Comparison of ENCODE assay signal across 1 cellular context in the genomic region with DNA sequence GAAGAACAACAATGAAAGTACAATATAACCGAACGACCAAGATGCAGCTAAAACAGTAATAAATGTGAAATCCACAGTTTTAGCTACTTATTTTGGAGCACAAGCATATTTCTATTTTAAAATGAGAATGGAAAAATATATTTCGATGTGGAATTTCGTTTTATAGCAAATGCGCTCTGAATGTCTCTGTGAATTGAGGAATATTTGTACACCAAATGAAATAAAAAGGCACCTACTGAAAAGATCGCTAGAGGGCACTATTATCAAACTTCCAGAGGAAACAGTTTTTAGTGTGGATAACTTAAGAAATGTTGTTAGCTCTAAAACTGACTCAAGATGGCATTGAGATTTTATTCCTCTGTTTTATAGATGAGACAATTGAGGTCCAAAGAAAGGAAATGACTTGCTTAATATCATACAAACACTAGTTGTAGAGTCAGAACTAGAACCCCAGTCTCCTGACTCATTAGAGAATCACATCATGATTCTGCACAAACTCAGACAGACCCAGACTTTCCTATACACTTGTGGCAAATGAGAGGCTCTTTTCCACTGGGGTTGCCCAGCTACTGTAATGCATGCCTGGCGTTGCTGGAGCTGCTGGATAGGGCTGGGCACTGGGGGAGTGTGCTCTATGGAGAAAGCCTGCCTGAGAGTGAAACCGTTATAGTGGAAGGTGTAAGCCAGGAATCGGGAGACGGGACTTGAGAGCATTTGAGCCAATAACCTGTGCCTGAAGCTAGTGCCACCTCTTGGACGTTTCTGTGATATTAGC.
TF ChIP-seq lines count a peak whose summit lies in the region.

No MANE protein-coding gene starts in this region.

TF ChIP-seq in HepG2, 621 proteins besides CTCF, POLR2A, EP300 and RAD21 (continued from another document and continues in another):
- TF ChIP-seq, protein P1, sequence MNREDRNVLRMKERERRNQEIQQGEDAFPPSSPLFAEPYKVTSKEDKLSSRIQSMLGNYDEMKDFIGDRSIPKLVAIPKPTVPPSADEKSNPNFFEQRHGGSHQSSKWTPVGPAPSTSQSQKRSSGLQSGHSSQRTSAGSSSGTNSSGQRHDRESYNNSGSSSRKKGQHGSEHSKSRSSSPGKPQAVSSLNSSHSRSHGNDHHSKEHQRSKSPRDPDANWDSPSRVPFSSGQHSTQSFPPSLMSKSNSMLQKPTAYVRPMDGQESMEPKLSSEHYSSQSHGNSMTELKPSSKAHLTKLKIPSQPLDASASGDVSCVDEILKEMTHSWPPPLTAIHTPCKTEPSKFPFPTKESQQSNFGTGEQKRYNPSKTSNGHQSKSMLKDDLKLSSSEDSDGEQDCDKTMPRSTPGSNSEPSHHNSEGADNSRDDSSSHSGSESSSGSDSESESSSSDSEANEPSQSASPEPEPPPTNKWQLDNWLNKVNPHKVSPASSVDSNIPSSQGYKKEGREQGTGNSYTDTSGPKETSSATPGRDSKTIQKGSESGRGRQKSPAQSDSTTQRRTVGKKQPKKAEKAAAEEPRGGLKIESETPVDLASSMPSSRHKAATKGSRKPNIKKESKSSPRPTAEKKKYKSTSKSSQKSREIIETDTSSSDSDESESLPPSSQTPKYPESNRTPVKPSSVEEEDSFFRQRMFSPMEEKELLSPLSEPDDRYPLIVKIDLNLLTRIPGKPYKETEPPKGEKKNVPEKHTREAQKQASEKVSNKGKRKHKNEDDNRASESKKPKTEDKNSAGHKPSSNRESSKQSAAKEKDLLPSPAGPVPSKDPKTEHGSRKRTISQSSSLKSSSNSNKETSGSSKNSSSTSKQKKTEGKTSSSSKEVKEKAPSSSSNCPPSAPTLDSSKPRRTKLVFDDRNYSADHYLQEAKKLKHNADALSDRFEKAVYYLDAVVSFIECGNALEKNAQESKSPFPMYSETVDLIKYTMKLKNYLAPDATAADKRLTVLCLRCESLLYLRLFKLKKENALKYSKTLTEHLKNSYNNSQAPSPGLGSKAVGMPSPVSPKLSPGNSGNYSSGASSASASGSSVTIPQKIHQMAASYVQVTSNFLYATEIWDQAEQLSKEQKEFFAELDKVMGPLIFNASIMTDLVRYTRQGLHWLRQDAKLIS (CRISPR knock-in tag; IDR thresholded peaks at IDR 0.05): no peak
- no peak for TF ChIP-seq ARNT (IDR thresholded peaks at IDR 0.05)
- no peak for TF ChIP-seq MTF1 (CRISPR knock-in tag; IDR thresholded peaks at IDR 0.05)
- TF ChIP-seq HMGA1 (CRISPR knock-in tag; conservative IDR thresholded peaks at IDR 0.05): no peak
- TF ChIP-seq, protein P2, sequence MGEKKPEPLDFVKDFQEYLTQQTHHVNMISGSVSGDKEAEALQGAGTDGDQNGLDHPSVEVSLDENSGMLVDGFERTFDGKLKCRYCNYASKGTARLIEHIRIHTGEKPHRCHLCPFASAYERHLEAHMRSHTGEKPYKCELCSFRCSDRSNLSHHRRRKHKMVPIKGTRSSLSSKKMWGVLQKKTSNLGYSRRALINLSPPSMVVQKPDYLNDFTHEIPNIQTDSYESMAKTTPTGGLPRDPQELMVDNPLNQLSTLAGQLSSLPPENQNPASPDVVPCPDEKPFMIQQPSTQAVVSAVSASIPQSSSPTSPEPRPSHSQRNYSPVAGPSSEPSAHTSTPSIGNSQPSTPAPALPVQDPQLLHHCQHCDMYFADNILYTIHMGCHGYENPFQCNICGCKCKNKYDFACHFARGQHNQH (CRISPR knock-in tag; IDR thresholded peaks at IDR 0.05): no peak
- TF ChIP-seq TEAD2 (CRISPR knock-in tag; IDR thresholded peaks at IDR 0.05): no peak
- peak; percentile 10; the same call in 1 of the 2 replicates for TF ChIP-seq IRF2 (CRISPR knock-in tag; IDR thresholded peaks at IDR 0.05)
- TF ChIP-seq, protein P3, sequence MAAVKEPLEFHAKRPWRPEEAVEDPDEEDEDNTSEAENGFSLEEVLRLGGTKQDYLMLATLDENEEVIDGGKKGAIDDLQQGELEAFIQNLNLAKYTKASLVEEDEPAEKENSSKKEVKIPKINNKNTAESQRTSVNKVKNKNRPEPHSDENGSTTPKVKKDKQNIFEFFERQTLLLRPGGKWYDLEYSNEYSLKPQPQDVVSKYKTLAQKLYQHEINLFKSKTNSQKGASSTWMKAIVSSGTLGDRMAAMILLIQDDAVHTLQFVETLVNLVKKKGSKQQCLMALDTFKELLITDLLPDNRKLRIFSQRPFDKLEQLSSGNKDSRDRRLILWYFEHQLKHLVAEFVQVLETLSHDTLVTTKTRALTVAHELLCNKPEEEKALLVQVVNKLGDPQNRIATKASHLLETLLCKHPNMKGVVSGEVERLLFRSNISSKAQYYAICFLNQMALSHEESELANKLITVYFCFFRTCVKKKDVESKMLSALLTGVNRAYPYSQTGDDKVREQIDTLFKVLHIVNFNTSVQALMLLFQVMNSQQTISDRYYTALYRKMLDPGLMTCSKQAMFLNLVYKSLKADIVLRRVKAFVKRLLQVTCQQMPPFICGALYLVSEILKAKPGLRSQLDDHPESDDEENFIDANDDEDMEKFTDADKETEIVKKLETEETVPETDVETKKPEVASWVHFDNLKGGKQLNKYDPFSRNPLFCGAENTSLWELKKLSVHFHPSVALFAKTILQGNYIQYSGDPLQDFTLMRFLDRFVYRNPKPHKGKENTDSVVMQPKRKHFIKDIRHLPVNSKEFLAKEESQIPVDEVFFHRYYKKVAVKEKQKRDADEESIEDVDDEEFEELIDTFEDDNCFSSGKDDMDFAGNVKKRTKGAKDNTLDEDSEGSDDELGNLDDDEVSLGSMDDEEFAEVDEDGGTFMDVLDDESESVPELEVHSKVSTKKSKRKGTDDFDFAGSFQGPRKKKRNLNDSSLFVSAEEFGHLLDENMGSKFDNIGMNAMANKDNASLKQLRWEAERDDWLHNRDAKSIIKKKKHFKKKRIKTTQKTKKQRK (IDR thresholded peaks at IDR 0.05; ENCODE audit: low read length): no peak
- TF ChIP-seq ZBTB1 (CRISPR knock-in tag; IDR thresholded peaks at IDR 0.05; ENCODE audit: borderline replicate concordance): no peak
- no peak for TF ChIP-seq ZNF496 (CRISPR knock-in tag; IDR thresholded peaks at IDR 0.05; ENCODE audit: insufficient replicate concordance)
- TF ChIP-seq, protein P4, sequence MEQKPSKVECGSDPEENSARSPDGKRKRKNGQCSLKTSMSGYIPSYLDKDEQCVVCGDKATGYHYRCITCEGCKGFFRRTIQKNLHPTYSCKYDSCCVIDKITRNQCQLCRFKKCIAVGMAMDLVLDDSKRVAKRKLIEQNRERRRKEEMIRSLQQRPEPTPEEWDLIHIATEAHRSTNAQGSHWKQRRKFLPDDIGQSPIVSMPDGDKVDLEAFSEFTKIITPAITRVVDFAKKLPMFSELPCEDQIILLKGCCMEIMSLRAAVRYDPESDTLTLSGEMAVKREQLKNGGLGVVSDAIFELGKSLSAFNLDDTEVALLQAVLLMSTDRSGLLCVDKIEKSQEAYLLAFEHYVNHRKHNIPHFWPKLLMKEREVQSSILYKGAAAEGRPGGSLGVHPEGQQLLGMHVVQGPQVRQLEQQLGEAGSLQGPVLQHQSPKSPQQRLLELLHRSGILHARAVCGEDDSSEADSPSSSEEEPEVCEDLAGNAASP (CRISPR knock-in tag; IDR thresholded peaks at IDR 0.05; ENCODE audit: borderline replicate concordance): 0 out of 2 replicates have a peak, but pooled peaks have one; percentile 23
- no peak for TF ChIP-seq ETV5 (CRISPR knock-in tag; IDR thresholded peaks at IDR 0.05; ENCODE audit: borderline replicate concordance)
- TF ChIP-seq MIXL1 (CRISPR knock-in tag; IDR thresholded peaks at IDR 0.05): 0 out of 2 replicates have a peak, but pooled peaks have one; percentile 44
- TF ChIP-seq ZNF121 (CRISPR knock-in tag; IDR thresholded peaks at IDR 0.05): no peak
- TF ChIP-seq ZNF263 (CRISPR knock-in tag; IDR thresholded peaks at IDR 0.05): no peak
- TF ChIP-seq DNMT3B (CRISPR knock-in tag; conservative IDR thresholded peaks at IDR 0.05): peak; percentile 65; the same call in 1 of the 2 replicates
- no peak for TF ChIP-seq TAF15 (IDR thresholded peaks at IDR 0.05; ENCODE audit: low read depth, low read length, poor library complexity, severe bottlenecking)
- TF ChIP-seq, protein P5, sequence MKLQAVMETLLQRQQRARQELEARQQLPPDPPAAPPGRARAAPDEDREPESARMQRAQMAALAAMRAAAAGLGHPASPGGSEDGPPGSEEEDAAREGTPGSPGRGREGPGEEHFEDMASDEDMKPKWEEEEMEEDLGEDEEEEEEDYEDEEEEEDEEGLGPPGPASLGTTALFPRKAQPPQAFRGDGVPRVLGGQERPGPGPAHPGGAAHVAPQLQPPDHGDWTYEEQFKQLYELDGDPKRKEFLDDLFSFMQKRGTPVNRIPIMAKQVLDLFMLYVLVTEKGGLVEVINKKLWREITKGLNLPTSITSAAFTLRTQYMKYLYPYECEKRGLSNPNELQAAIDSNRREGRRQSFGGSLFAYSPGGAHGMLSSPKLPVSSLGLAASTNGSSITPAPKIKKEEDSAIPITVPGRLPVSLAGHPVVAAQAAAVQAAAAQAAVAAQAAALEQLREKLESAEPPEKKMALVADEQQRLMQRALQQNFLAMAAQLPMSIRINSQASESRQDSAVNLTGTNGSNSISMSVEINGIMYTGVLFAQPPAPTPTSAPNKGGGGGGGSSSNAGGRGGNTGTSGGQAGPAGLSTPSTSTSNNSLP (IDR thresholded peaks at IDR 0.05; ENCODE audit: low read depth, low read length): peak; percentile 87
- TF ChIP-seq ZSCAN12 (CRISPR knock-in tag; IDR thresholded peaks at IDR 0.05): no peak
- 0 out of 2 replicates have a peak, but pooled peaks have one; percentile 13 for TF ChIP-seq ZNF24 (IDR thresholded peaks at IDR 0.05)
- no peak for TF ChIP-seq EEA1 (CRISPR knock-in tag; IDR thresholded peaks at IDR 0.05; ENCODE audit: borderline replicate concordance)
- TF ChIP-seq REPIN1 (CRISPR knock-in tag; IDR thresholded peaks at IDR 0.05; ENCODE audit: borderline replicate concordance, low read depth): peak; percentile 59; the same call in 1 of the 2 replicates
- TF ChIP-seq, protein P6, sequence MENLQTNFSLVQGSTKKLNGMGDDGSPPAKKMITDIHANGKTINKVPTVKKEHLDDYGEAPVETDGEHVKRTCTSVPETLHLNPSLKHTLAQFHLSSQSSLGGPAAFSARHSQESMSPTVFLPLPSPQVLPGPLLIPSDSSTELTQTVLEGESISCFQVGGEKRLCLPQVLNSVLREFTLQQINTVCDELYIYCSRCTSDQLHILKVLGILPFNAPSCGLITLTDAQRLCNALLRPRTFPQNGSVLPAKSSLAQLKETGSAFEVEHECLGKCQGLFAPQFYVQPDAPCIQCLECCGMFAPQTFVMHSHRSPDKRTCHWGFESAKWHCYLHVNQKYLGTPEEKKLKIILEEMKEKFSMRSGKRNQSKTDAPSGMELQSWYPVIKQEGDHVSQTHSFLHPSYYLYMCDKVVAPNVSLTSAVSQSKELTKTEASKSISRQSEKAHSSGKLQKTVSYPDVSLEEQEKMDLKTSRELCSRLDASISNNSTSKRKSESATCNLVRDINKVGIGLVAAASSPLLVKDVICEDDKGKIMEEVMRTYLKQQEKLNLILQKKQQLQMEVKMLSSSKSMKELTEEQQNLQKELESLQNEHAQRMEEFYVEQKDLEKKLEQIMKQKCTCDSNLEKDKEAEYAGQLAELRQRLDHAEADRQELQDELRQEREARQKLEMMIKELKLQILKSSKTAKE (CRISPR knock-in tag; IDR thresholded peaks at IDR 0.05; ENCODE audit: borderline replicate concordance): no peak
- TF ChIP-seq, protein P7, sequence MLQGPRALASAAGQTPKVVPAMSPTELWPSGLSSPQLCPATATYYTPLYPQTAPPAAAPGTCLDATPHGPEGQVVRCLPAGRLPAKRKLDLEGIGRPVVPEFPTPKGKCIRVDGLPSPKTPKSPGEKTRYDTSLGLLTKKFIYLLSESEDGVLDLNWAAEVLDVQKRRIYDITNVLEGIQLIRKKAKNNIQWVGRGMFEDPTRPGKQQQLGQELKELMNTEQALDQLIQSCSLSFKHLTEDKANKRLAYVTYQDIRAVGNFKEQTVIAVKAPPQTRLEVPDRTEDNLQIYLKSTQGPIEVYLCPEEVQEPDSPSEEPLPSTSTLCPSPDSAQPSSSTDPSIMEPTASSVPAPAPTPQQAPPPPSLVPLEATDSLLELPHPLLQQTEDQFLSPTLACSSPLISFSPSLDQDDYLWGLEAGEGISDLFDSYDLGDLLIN (CRISPR knock-in tag; IDR thresholded peaks at IDR 0.05; ENCODE audit: borderline replicate concordance): no peak
- TF ChIP-seq CBX2 (IDR thresholded peaks at IDR 0.05; ENCODE audit: low read depth, low read length): peak; percentile 88
- TF ChIP-seq CBX2 (CRISPR knock-in tag; IDR thresholded peaks at IDR 0.05; ENCODE audit: low read depth): no peak
- no peak for TF ChIP-seq HMG20B (CRISPR knock-in tag; conservative IDR thresholded peaks at IDR 0.05)
- TF ChIP-seq RNF2 (conservative IDR thresholded peaks at IDR 0.05; ENCODE audit: low read depth): peak; percentile 81
- no peak for TF ChIP-seq MTA3 (CRISPR knock-in tag; IDR thresholded peaks at IDR 0.05)
- no peak for TF ChIP-seq ZBTB7A (CRISPR knock-in tag; IDR thresholded peaks at IDR 0.05)
- TF ChIP-seq, protein P8, sequence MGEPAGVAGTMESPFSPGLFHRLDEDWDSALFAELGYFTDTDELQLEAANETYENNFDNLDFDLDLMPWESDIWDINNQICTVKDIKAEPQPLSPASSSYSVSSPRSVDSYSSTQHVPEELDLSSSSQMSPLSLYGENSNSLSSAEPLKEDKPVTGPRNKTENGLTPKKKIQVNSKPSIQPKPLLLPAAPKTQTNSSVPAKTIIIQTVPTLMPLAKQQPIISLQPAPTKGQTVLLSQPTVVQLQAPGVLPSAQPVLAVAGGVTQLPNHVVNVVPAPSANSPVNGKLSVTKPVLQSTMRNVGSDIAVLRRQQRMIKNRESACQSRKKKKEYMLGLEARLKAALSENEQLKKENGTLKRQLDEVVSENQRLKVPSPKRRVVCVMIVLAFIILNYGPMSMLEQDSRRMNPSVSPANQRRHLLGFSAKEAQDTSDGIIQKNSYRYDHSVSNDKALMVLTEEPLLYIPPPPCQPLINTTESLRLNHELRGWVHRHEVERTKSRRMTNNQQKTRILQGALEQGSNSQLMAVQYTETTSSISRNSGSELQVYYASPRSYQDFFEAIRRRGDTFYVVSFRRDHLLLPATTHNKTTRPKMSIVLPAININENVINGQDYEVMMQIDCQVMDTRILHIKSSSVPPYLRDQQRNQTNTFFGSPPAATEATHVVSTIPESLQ (CRISPR knock-in tag; conservative IDR thresholded peaks at IDR 0.05): no peak
- no peak for TF ChIP-seq HCFC1 (IDR thresholded peaks at IDR 0.05; ENCODE audit: low read depth, low read length)
- no peak for TF ChIP-seq ZNF17 (CRISPR knock-in tag; IDR thresholded peaks at IDR 0.05)
- no peak for TF ChIP-seq ATF7 (IDR thresholded peaks at IDR 0.05)
- TF ChIP-seq ATF7 (CRISPR knock-in tag; IDR thresholded peaks at IDR 0.05): no peak
- TF ChIP-seq REXO4 (CRISPR knock-in tag; IDR thresholded peaks at IDR 0.05; ENCODE audit: borderline replicate concordance): no peak
- TF ChIP-seq MAFK (conservative IDR thresholded peaks at IDR 0.05 in 1 of 2, IDR thresholded peaks at IDR 0.05 in 1 of 2; ENCODE audit: low read length in 2 of 2): no peak
- TF ChIP-seq ZFP36 (IDR thresholded peaks at IDR 0.05; ENCODE audit: borderline replicate concordance, low read depth, low read length, partially characterized antibody): no peak
- TF ChIP-seq GABPA (IDR thresholded peaks at IDR 0.05; ENCODE audit: low read depth, low read length): no peak
- TF ChIP-seq GABPA (CRISPR knock-in tag; IDR thresholded peaks at IDR 0.05; ENCODE audit: low read depth): no peak
